Comparison of ENCODE assay signal across 24 cellular contexts in genomic region chr5:143284002-143284401, GRCh38.
DNase-seq lines count a peak whose midpoint lies in the region; ATAC-seq, FAIRE-seq and TF ChIP-seq lines count a peak whose summit lies in the region.
"Had no signal": no experiment of that assay in that cellular context is flagged by ENCODE, and none has a peak within 500 bp of the region (broad histone marks: within the 10 kb centered on the region; RNA-seq: fewer than 3 reads in every experiment).

No MANE protein-coding gene starts in this region.

- H3K4me1 Mint-ChIP-seq in memory B cell = peaks cover 14% of the 10 kb centered on the region

- no peak overlapping the region for H3K27ac ChIP-seq in GM12878 (ENCODE audit: control insufficient read depth, insufficient read depth)
- H3K27ac ChIP-seq: BLaER1 had no signal

- WGBS in GM12878 (ENCODE audit: insufficient coverage, insufficient replicate concordance, low lambda C conversion rate, missing lambda C conversion rate) = 100% methylated on average over 4 of the region's 4 CpGs

- ATAC-seq in GM12878 (no peak), memory B cell (ENCODE audit: low read depth) (no peak)

- H3K9me3 Mint-ChIP-seq in memory B cell = no peaks in the 10 kb centered on the region
- H3K9me3 Mint-ChIP-seq: CD4-positive, alpha-beta memory T cell; CD4-positive, CD25-positive, alpha-beta regulatory T cell; CD8-positive, alpha-beta memory T cell had no signal

- POLR2A ChIA-PET in GM12878 (lab: Charles Lee) = interaction anchor here (0.6 to 1.5 kb wide), 3 partner anchors 10 to 128 kb away, joined by 3 to 4 read pairs (median 3); no protein-coding TSS in a partner anchor

- no peaks in the 10 kb centered on the region for H3K27me3 ChIP-seq in GM12878 (replicated peaks in 1 of 2; ENCODE audit: control insufficient read depth in 2 of 2, insufficient read depth in 2 of 2, low read length in 1 of 2)
- H3K27me3 ChIP-seq: BE2C, BLaER1 had no signal

- no peak overlapping the region for H3K4me3 Mint-ChIP-seq in memory B cell
- H3K4me3 Mint-ChIP-seq: CD14-positive monocyte; CD4-positive, alpha-beta memory T cell; CD4-positive, CD25-positive, alpha-beta regulatory T cell; CD8-positive, alpha-beta memory T cell had no signal

- peaks cover 20% of the 10 kb centered on the region for H3K36me3 Mint-ChIP-seq in memory B cell

- no peaks in the 10 kb centered on the region for H4K20me1 ChIP-seq in GM12878 (ENCODE audit: control insufficient read depth, insufficient read depth)

- DNase-seq in GM12878 (ENCODE audit: low read depth, low spot score) = no peak
- no peak for DNase-seq in memory B cell (ENCODE audit: low spot score in 2 of 2)
- no peak for DNase-seq in NCI-H1694 treated with DMSO at 0.1 percent for 48 hours (lab: John Stamatoyannopoulos, UW)
- no peak for DNase-seq in anterior cingulate cortex (lab: John Stamatoyannopoulos, UW)
- DNase-seq in GM10266 (ENCODE audit: extremely low spot score) = no peak
- DNase-seq: 8988T; ACHN; BE2C; C1 segment of cervical spinal cord; CD4-positive, alpha-beta memory T cell; CD4-positive, CD25-positive, alpha-beta regulatory T cell; CD8-positive, alpha-beta memory T cell; COR-L47; DMS 273 treated with DMSO at 0.1 percent for 48 hours; DMS153; DMS53; DMS79; DND-41; EL; GDM1 had no signal

- no peak for TF ChIP-seq POLR2A in GM12878 (IDR thresholded peaks at IDR 0.05; ENCODE audit: low read depth, low read length)

- H3K4me1 ChIP-seq in GM12878 (ENCODE audit: control insufficient read depth, insufficient read depth, low read length) = no peaks in the 10 kb centered on the region
- H3K4me1 ChIP-seq: BE2C, BLaER1 had no signal

- H3K79me2 ChIP-seq in GM12878 (ENCODE audit: control insufficient read depth, insufficient read depth, low read length) = peaks cover 7% of the 10 kb centered on the region

- no peak for FAIRE-seq in GM12878 (lab: Jason Lieb, UNC)
- FAIRE-seq: A204.1, GM12892 had no signal

- H3K27me3 Mint-ChIP-seq in memory B cell = no peaks in the 10 kb centered on the region
- H3K27me3 Mint-ChIP-seq: CD4-positive, alpha-beta memory T cell; CD4-positive, CD25-positive, alpha-beta regulatory T cell; CD8-positive, alpha-beta memory T cell had no signal

- intact Hi-C loops in GM12878 (cut with micrococcal nuclease; ENCODE audit: unreplicated experiment) = no loop called here

- SMC1A ChIA-PET in GM12878 (lab: Charles Lee; ENCODE audit: uncharacterized antibody, unreplicated experiment) = interaction anchor here (0.6 to 8.9 kb wide), 6 partner anchors 7 to 117 kb away, joined by 3 to 83 read pairs (median 3); no protein-coding TSS in a partner anchor

- H3K4me2 ChIP-seq in GM12878 (ENCODE audit: control insufficient read depth, insufficient read depth) = no peak overlapping the region
- H3K4me2 ChIP-seq: BLaER1 had no signal

- peaks cover 6 to 28% of the 10 kb centered on the region in 2 experiments for H3K36me3 ChIP-seq in GM12878 (ENCODE audit: control insufficient read depth in 2 of 2, insufficient read depth in 2 of 2, low read length in 1 of 2)
- H3K36me3 ChIP-seq: BE2C had no signal

- TSS peak; percentile 2 for BruUV-seq in GM12878 (replicated peaks; lab: Mats Ljungman, UMichigan)

- in situ Hi-C loops in GM12878 (cut with MboI) = no loop called here

- RAD21 ChIA-PET in GM12878 (lab: Charles Lee; ENCODE audit: unreplicated experiment) = interaction anchor here (1.3 kb wide), 1 partner anchor 74 kb away, joined by 3 read pairs; no protein-coding TSS in a partner anchor

- no peak overlapping the region for H3K4me3 ChIP-seq in GM12878
- H3K4me3 ChIP-seq: BLaER1 had no signal

- no peak overlapping the region for H3K9ac ChIP-seq in GM12878 (ENCODE audit: control insufficient read depth, insufficient read depth, low read length)
- H3K9ac ChIP-seq: BLaER1 had no signal

- TF ChIP-seq RAD21 in GM12878 (IDR thresholded peaks at IDR 0.05; ENCODE audit: insufficient read depth, low read depth, low read length) = no peak

- H3K9me3 ChIP-seq in GM12878 (replicated peaks; ENCODE audit: control insufficient read depth, insufficient read depth, low read length) = peaks cover 4% of the 10 kb centered on the region
- H3K9me3 ChIP-seq: BE2C had no signal

- CTCF ChIA-PET in GM12878 (lab: Yijun Ruan, JAX) = interaction anchor here (1.2 to 1.8 kb wide), 2 partner anchors 10 to 54 kb away, joined by 3 to 6 read pairs; no protein-coding TSS in a partner anchor

- H3K27ac Mint-ChIP-seq in memory B cell = peak overlapping the region; percentile 50

- no peak overlapping the region for H2AFZ ChIP-seq in GM12878 (ENCODE audit: control insufficient read depth, low read depth, low read length)

- no peak for TF ChIP-seq EP300 in GM12878 (IDR thresholded peaks at IDR 0.05; ENCODE audit: borderline replicate concordance in 1 of 2, control insufficient read depth in 1 of 2, low read depth in 2 of 2, low read length in 2 of 2)

- no peak for TF ChIP-seq CTCF in GM12878 (IDR thresholded peaks at IDR 0.05 in 2 of 3, conservative IDR thresholded peaks at IDR 0.05 in 1 of 3; ENCODE audit: control insufficient read depth in 2 of 3, extremely low read depth in 1 of 3, insufficient read depth in 1 of 3, low read depth in 3 of 3, low read length in 3 of 3)
- no peak for TF ChIP-seq CTCF in GM10266 (IDR thresholded peaks at IDR 0.05; ENCODE audit: control insufficient read depth, insufficient read depth, low read depth, missing control alignments)

TF ChIP-seq in GM12878, 131 proteins besides CTCF, POLR2A, EP300 and RAD21 (continues in another document):
- TF ChIP-seq MYC (IDR thresholded peaks at IDR 0.05; ENCODE audit: insufficient read depth, insufficient read length, insufficient replicate concordance, low read length, severe bottlenecking) (no peak), CREM (IDR thresholded peaks at IDR 0.05; ENCODE audit: low read depth) (no peak), CBX5 (IDR thresholded peaks at IDR 0.05; ENCODE audit: low read depth) (no peak), BRCA1 (IDR thresholded peaks at IDR 0.05; ENCODE audit: low read depth, low read length) (no peak), SIX5 (IDR thresholded peaks at IDR 0.05; ENCODE audit: low read depth, low read length, severe bottlenecking) (no peak), ZBED1 (IDR thresholded peaks at IDR 0.05; ENCODE audit: borderline replicate concordance) (no peak), ESRRA (IDR thresholded peaks at IDR 0.05; ENCODE audit: low read length) (no peak)
- TF ChIP-seq, protein P1, sequence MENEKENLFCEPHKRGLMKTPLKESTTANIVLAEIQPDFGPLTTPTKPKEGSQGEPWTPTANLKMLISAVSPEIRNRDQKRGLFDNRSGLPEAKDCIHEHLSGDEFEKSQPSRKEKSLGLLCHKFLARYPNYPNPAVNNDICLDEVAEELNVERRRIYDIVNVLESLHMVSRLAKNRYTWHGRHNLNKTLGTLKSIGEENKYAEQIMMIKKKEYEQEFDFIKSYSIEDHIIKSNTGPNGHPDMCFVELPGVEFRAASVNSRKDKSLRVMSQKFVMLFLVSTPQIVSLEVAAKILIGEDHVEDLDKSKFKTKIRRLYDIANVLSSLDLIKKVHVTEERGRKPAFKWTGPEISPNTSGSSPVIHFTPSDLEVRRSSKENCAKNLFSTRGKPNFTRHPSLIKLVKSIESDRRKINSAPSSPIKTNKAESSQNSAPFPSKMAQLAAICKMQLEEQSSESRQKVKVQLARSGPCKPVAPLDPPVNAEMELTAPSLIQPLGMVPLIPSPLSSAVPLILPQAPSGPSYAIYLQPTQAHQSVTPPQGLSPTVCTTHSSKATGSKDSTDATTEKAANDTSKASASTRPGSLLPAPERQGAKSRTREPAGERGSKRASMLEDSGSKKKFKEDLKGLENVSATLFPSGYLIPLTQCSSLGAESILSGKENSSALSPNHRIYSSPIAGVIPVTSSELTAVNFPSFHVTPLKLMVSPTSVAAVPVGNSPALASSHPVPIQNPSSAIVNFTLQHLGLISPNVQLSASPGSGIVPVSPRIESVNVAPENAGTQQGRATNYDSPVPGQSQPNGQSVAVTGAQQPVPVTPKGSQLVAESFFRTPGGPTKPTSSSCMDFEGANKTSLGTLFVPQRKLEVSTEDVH (IDR thresholded peaks at IDR 0.05; ENCODE audit: low read depth, partially characterized antibody) = no peak
- TF ChIP-seq, protein P2, sequence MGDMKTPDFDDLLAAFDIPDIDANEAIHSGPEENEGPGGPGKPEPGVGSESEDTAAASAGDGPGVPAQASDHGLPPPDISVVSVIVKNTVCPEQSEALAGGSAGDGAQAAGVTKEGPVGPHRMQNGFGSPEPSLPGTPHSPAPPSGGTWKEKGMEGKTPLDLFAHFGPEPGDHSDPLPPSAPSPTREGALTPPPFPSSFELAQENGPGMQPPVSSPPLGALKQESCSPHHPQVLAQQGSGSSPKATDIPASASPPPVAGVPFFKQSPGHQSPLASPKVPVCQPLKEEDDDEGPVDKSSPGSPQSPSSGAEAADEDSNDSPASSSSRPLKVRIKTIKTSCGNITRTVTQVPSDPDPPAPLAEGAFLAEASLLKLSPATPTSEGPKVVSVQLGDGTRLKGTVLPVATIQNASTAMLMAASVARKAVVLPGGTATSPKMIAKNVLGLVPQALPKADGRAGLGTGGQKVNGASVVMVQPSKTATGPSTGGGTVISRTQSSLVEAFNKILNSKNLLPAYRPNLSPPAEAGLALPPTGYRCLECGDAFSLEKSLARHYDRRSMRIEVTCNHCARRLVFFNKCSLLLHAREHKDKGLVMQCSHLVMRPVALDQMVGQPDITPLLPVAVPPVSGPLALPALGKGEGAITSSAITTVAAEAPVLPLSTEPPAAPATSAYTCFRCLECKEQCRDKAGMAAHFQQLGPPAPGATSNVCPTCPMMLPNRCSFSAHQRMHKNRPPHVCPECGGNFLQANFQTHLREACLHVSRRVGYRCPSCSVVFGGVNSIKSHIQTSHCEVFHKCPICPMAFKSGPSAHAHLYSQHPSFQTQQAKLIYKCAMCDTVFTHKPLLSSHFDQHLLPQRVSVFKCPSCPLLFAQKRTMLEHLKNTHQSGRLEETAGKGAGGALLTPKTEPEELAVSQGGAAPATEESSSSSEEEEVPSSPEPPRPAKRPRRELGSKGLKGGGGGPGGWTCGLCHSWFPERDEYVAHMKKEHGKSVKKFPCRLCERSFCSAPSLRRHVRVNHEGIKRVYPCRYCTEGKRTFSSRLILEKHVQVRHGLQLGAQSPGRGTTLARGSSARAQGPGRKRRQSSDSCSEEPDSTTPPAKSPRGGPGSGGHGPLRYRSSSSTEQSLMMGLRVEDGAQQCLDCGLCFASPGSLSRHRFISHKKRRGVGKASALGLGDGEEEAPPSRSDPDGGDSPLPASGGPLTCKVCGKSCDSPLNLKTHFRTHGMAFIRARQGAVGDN (IDR thresholded peaks at IDR 0.05) = no peak
